12 cellular contexts compared by ENCODE assay signal in genomic region chr6:78909391-78909790, GRCh38. TPM values are rescaled to one million over a fixed set of nuclear protein-coding genes. Genes with fewer than 3 reads are reported as not detected.
DNase-seq lines count a peak whose midpoint lies in the region; ATAC-seq and TF ChIP-seq lines count a peak whose summit lies in the region.
"Had no signal": no experiment of that assay in that cellular context is flagged by ENCODE, and none has a peak within 500 bp of the region (broad histone marks: within the 10 kb centered on the region; RNA-seq: fewer than 3 reads in every experiment).

No MANE protein-coding gene starts in this region.

- no peak overlapping the region for H3K27ac Mint-ChIP-seq in mesothelial cell of epicardium
- H3K27ac Mint-ChIP-seq: IgD-negative memory B cell had no signal

- H3K4me3 ChIP-seq in brain microvascular endothelial cell (ENCODE audit: low read depth, low read length), result no peak overlapping the region

- ATAC-seq in HG03469 (IDR thresholded peaks at IDR 0.05; ENCODE audit: unreplicated experiment) (peak; percentile 42), GM18502 (IDR thresholded peaks at IDR 0.05; ENCODE audit: poor library complexity, unreplicated experiment) (no peak)
- ATAC-seq: activated T-cell treated with anti-CD3 and anti-CD28 coated beads, Interleukin-2, amount 50 U/mL, for 4 hours had no signal

- no peaks in the 10 kb centered on the region for H3K36me3 ChIP-seq in brain microvascular endothelial cell (replicated peaks)

- DNase-seq in CD1c-positive myeloid dendritic cell (ENCODE audit: extremely low spot score), result peak; percentile 78
- peak; percentile 13 for DNase-seq in brain microvascular endothelial cell
- no peak for DNase-seq in mesothelial cell of epicardium (ENCODE audit: low spot score in 2 of 2, unreplicated experiment in 2 of 2)
- DNase-seq in SW 1271 (lab: John Stamatoyannopoulos, UW), result no peak
- no peak for DNase-seq in NCI-H1048 (lab: John Stamatoyannopoulos, UW)
- DNase-seq in ACHN, result no peak
- DNase-seq: activated T-cell treated with anti-CD3 and anti-CD28 coated beads, Interleukin-2, amount 50 U/mL, for 4 hours; cortex of kidney; kidney had no signal

- H3K27me3 Mint-ChIP-seq in mesothelial cell of epicardium (ENCODE audit: low read depth), result peaks cover 12% of the 10 kb centered on the region

- H3K4me3 Mint-ChIP-seq in mesothelial cell of epicardium, result peak overlapping the region; percentile 71

- H3K4me1 Mint-ChIP-seq in mesothelial cell of epicardium, result peaks cover 20% of the 10 kb centered on the region

- no peaks in the 10 kb centered on the region for H3K27me3 ChIP-seq in brain microvascular endothelial cell (replicated peaks)

- no peak for TF ChIP-seq CTCF in brain microvascular endothelial cell (IDR thresholded peaks at IDR 0.05; ENCODE audit: low read depth, low read length, missing control alignments)
- TF ChIP-seq CTCF in mesothelial cell of epicardium (IDR thresholded peaks at IDR 0.05; ENCODE audit: unreplicated experiment), result no peak

- no peak overlapping the region for H3K27ac ChIP-seq in brain microvascular endothelial cell

- in situ Hi-C loops in brain microvascular endothelial cell (cut with HindIII; ENCODE audit: low pct_ligation_motif_present, low sequenced_read_pairs) (no loop called here), ACHN (cut with HindIII; ENCODE audit: low pct_ligation_motif_present, low pct_unique_long_range_greater_than_20kb, low sequenced_read_pairs) (no loop called here)

- peaks cover 4% of the 10 kb centered on the region for H3K36me3 Mint-ChIP-seq in mesothelial cell of epicardium
- H3K36me3 Mint-ChIP-seq: IgD-negative memory B cell had no signal

- no peaks in the 10 kb centered on the region for H3K9me3 Mint-ChIP-seq in mesothelial cell of epicardium
- H3K9me3 Mint-ChIP-seq: activated T-cell treated with anti-CD3 and anti-CD28 coated beads, Interleukin-2, amount 50 U/mL, for 4 hours had no signal

RNA-seq across cellular contexts. Expression of gene IRAK1BP1, which starts 42.0 kb away (rescaled TPM):
- 6.3 to 7.8 TPM (median 7.8 TPM) in 3 replicates for total RNA-seq in mesothelial cell of epicardium

Comparison
In these comparisons a context has a peak if more than half of its experiments do, and no peak if none do; other contexts are left out.
1. DNase-seq: peak in CD1c-positive myeloid dendritic cell (single experiment) and brain microvascular endothelial cell (single experiment); none in mesothelial cell of epicardium (0 of 2), SW 1271 (0 of 2), NCI-H1048 (single experiment) and ACHN (single experiment).